In genomic region chr9:127539259-127539981, GRCh38 we compare ENCODE assay signal across 1 cellular context.
TF ChIP-seq lines count a peak whose summit lies in the region.

No MANE protein-coding gene starts in this region.

TF ChIP-seq in K562, 482 proteins besides CTCF, POLR2A, EP300 and RAD21 (continued from another document and continues in another):
- TF ChIP-seq CUX1 (CRISPR knock-in tag; IDR thresholded peaks at IDR 0.05) (no peak), BRD9 (IDR thresholded peaks at IDR 0.05; ENCODE audit: low read depth, partially characterized antibody) (peak; percentile 39), JUNB (CRISPR knock-in tag; conservative IDR thresholded peaks at IDR 0.05) (peak; percentile 51; the same call in 1 of the 2 replicates), TBL1XR1 (IDR thresholded peaks at IDR 0.05; ENCODE audit: low read length in 2 of 2) (peak in 1 of 2 experiments; percentile 28; a peak in 1 of 4 replicates), ADNP (tag; IDR thresholded peaks at IDR 0.05) (peak; percentile 100), ZNF324 (CRISPR knock-in tag; IDR thresholded peaks at IDR 0.05) (no peak), TRIM24 (IDR thresholded peaks at IDR 0.05) (peak in 1 of 2 experiments; percentile 53; a peak in 1 of 4 replicates), CXXC5 (CRISPR knock-in tag; IDR thresholded peaks at IDR 0.05) (0 out of 2 replicates have a peak, but pooled peaks have one; percentile 13), ZFX (CRISPR knock-in tag; IDR thresholded peaks at IDR 0.05) (no peak), CREB3L1 (IDR thresholded peaks at IDR 0.05; ENCODE audit: borderline replicate concordance, low read depth) (no peak), ZBTB1 (CRISPR knock-in tag; IDR thresholded peaks at IDR 0.05; ENCODE audit: borderline replicate concordance, low read depth) (no peak), RCOR1 (IDR thresholded peaks at IDR 0.05; ENCODE audit: borderline replicate concordance in 1 of 2, low read depth in 2 of 2, low read length in 2 of 2) (peak; percentile 67 to 97), TCFL5 (CRISPR knock-in tag; conservative IDR thresholded peaks at IDR 0.05) (no peak), ZNF766 (CRISPR knock-in tag; conservative IDR thresholded peaks at IDR 0.05) (no peak), HNRNPH1 (optimal IDR thresholded peaks at IDR 0.05; ENCODE audit: low read depth, low read length) (no peak), ATF7 (IDR thresholded peaks at IDR 0.05) (no peak; the same call in none of the 2 replicates), ZNF609 (CRISPR knock-in tag; IDR thresholded peaks at IDR 0.05; ENCODE audit: borderline replicate concordance) (no peak), ZNF740 (CRISPR knock-in tag; IDR thresholded peaks at IDR 0.05) (0 out of 2 replicates have a peak, but pooled peaks have one; percentile 10), ZNF740 (tag; IDR thresholded peaks at IDR 0.05) (no peak), PKNOX1 (IDR thresholded peaks at IDR 0.05) (peak; percentile 15; the same call in 1 of the 2 replicates), NCOR1 (IDR thresholded peaks at IDR 0.05) (peak; percentile 45; the same call in 1 of the 2 replicates), CHAMP1 (IDR thresholded peaks at IDR 0.05) (no peak), MAFG (tag; conservative IDR thresholded peaks at IDR 0.05) (no peak), SUPT5H (IDR thresholded peaks at IDR 0.05) (no peak), CEBPG (CRISPR knock-in tag; IDR thresholded peaks at IDR 0.05) (peak; percentile 54; the same call in 1 of the 2 replicates), CEBPG (tag; conservative IDR thresholded peaks at IDR 0.05 in 1 of 2, IDR thresholded peaks at IDR 0.05 in 1 of 2) (peak; percentile 59 to 67; a peak in 3 of 4 replicates), ETV6 (IDR thresholded peaks at IDR 0.05; ENCODE audit: borderline replicate concordance in 1 of 2, low read depth in 2 of 2, low read length in 1 of 2) (no peak), ETV6 (CRISPR knock-in tag; IDR thresholded peaks at IDR 0.05; ENCODE audit: borderline replicate concordance) (no peak), BCOR (IDR thresholded peaks at IDR 0.05) (peak; percentile 96), ZNF75A (CRISPR knock-in tag; IDR thresholded peaks at IDR 0.05) (peak; percentile 11; the same call in 1 of the 2 replicates), PYGO2 (tag; IDR thresholded peaks at IDR 0.05) (no peak), HINFP (tag; conservative IDR thresholded peaks at IDR 0.05; ENCODE audit: low read depth) (0 out of 2 replicates have a peak, but pooled peaks have one; percentile 25), OTX1 (CRISPR knock-in tag; IDR thresholded peaks at IDR 0.05) (0 out of 2 replicates have a peak, but pooled peaks have one; percentile 7), PTBP1 (IDR thresholded peaks at IDR 0.05; ENCODE audit: low read depth, low read length) (peak; percentile 22; the same call in 1 of the 2 replicates), NR2C2 (CRISPR knock-in tag; IDR thresholded peaks at IDR 0.05) (no peak), NR2C2 (tag; IDR thresholded peaks at IDR 0.05) (peak; percentile 50), ZNF77 (CRISPR knock-in tag; IDR thresholded peaks at IDR 0.05) (no peak), ZNF274 (IDR thresholded peaks at IDR 0.05; ENCODE audit: borderline replicate concordance, low read depth, low read length) (no peak), SOX6 (IDR thresholded peaks at IDR 0.05) (peak; percentile 43; the same call in 1 of the 2 replicates)
- TF ChIP-seq, protein P1, sequence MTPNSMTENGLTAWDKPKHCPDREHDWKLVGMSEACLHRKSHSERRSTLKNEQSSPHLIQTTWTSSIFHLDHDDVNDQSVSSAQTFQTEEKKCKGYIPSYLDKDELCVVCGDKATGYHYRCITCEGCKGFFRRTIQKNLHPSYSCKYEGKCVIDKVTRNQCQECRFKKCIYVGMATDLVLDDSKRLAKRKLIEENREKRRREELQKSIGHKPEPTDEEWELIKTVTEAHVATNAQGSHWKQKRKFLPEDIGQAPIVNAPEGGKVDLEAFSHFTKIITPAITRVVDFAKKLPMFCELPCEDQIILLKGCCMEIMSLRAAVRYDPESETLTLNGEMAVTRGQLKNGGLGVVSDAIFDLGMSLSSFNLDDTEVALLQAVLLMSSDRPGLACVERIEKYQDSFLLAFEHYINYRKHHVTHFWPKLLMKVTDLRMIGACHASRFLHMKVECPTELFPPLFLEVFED (CRISPR knock-in tag; conservative IDR thresholded peaks at IDR 0.05): no peak
- TF ChIP-seq, protein P2, sequence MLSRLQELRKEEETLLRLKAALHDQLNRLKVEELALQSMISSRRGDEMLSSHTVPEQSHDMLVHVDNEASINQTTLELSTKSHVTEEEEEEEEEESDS (CRISPR knock-in tag; IDR thresholded peaks at IDR 0.05): no peak
- TF ChIP-seq, protein P3, sequence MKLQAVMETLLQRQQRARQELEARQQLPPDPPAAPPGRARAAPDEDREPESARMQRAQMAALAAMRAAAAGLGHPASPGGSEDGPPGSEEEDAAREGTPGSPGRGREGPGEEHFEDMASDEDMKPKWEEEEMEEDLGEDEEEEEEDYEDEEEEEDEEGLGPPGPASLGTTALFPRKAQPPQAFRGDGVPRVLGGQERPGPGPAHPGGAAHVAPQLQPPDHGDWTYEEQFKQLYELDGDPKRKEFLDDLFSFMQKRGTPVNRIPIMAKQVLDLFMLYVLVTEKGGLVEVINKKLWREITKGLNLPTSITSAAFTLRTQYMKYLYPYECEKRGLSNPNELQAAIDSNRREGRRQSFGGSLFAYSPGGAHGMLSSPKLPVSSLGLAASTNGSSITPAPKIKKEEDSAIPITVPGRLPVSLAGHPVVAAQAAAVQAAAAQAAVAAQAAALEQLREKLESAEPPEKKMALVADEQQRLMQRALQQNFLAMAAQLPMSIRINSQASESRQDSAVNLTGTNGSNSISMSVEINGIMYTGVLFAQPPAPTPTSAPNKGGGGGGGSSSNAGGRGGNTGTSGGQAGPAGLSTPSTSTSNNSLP (IDR thresholded peaks at IDR 0.05; ENCODE audit: borderline replicate concordance, low read depth, low read length): no peak
